15 cellular contexts compared by ENCODE assay signal in the genomic region with DNA sequence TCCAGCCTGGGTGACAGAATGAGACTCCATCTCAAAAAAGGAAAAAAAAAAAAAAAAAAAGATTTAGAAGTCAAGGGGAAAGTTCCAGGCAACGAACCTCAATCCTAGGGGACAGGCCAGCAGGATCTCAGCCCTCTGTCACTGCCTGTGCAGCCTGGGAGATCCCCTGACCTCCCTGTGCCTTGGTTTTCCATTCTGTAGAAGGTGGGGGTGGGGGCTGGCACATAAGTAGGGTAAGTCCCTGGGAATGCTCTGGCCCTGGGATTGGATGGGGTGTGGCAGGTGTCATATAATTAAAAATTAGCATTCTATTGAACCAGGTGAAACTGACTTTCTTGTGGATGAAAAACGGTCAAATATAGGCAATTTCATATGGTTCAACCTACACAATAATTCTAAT.
A peak's percentile ranks its signal among the peaks of the same experiment; 100 is the strongest.
DNase-seq lines count a peak whose midpoint lies in the region; TF ChIP-seq lines count a peak whose summit lies in the region.
"Had no signal": no experiment of that assay in that cellular context is flagged by ENCODE, and none has a peak within 500 bp of the region (broad histone marks: within the 10 kb centered on the region; RNA-seq: fewer than 3 reads in every experiment).

No MANE protein-coding gene starts in this region.

- peak overlapping the region; percentile 91 for H3K27ac Mint-ChIP-seq in activated CD4-positive, alpha-beta T cell treated with anti-CD3 and anti-CD28 coated beads, Interleukin-2, amount 10 ng/mL, durations not matched to agents 7 days and 5 days
- H3K27ac Mint-ChIP-seq in IgD-negative memory B cell: peak overlapping the region; percentile 37 to 71 (median 59)
- H3K27ac Mint-ChIP-seq in activated T-helper 2 cell treated with anti-CD3 and anti-CD28 coated beads, Interferon-gamma antibody, Interleukin-2, Interleukin-4, amounts not matched to agents 10 μg/mL and 5 μg/mL and 100 μg/mL, durations not matched to agents 14 hours and 24 hours and 36 hours: peak overlapping the region; percentile 36

- H3K9me3 Mint-ChIP-seq in activated CD4-positive, alpha-beta T cell treated with anti-CD3 and anti-CD28 coated beads, Interleukin-2, amount 10 ng/mL, durations not matched to agents 7 days and 5 days: no peaks in the 10 kb centered on the region
- peaks cover 0 to 2% (median 0%) of the 10 kb centered on the region in 3 donors for H3K9me3 Mint-ChIP-seq in IgD-negative memory B cell
- H3K9me3 Mint-ChIP-seq in activated T-helper 2 cell treated with anti-CD3 and anti-CD28 coated beads, Interferon-gamma antibody, Interleukin-2, Interleukin-4, amounts not matched to agents 10 μg/mL and 5 μg/mL and 100 μg/mL, durations not matched to agents 14 hours and 24 hours and 36 hours: no peaks in the 10 kb centered on the region

- no peak overlapping the region for H3K4ac ChIP-seq in neuronal stem cell (ENCODE audit: low read length)

- H2AFZ ChIP-seq in neuronal stem cell (ENCODE audit: low read length): no peak overlapping the region

- DNase-seq in activated CD4-positive, alpha-beta T cell treated with anti-CD3 and anti-CD28 coated beads, Interleukin-2, amount 10 ng/mL, durations not matched to agents 7 days and 5 days: no peak
- no peak for DNase-seq in activated CD4-positive, alpha-beta T cell treated with anti-CD3 and anti-CD28 coated beads, Interleukin-2, amount 50 U/mL, for 4 hours
- DNase-seq in activated T-helper 2 cell treated with anti-CD3 and anti-CD28 coated beads, Interferon-gamma antibody, Interleukin-2, Interleukin-4, amounts not matched to agents 10 μg/mL and 5 μg/mL and 100 μg/mL, durations not matched to agents 14 hours and 24 hours and 36 hours (ENCODE audit: low spot score): no peak
- no peak for DNase-seq in neuronal stem cell (ENCODE audit: low spot score)
- no peak for DNase-seq in SHP77 (lab: John Stamatoyannopoulos, UW)
- no peak for DNase-seq in thyroid gland
- DNase-seq in superior temporal gyrus (ENCODE audit: extremely low spot score): no peak
- DNase-seq: ACHN, dorsolateral prefrontal cortex, hippocampal formation, NCI-H1092 had no signal

- no peak overlapping the region for H3K23ac ChIP-seq in neuronal stem cell (ENCODE audit: low read depth, low read length, poor library complexity)

- H3K4me1 ChIP-seq in neuronal stem cell (ENCODE audit: control insufficient read depth in 2 of 2, insufficient read depth in 1 of 2, low read depth in 1 of 2, low read length in 2 of 2) (peaks cover 23 to 33% of the 10 kb centered on the region in 2 donors), thyroid gland (peaks cover 0 to 5% of the 10 kb centered on the region in 2 donors)
- H3K4me1 ChIP-seq: body of pancreas, prostate gland, testis had no signal

- H3K36me3 ChIP-seq in neuronal stem cell (replicated peaks in 1 of 2; ENCODE audit: control insufficient read depth in 2 of 2, insufficient read depth in 2 of 2, low read length in 2 of 2): no peaks in the 10 kb centered on the region
- no peaks in the 10 kb centered on the region for H3K36me3 ChIP-seq in thyroid gland
- H3K36me3 ChIP-seq: prostate gland had no signal

- no peaks in the 10 kb centered on the region for H3K27me3 Mint-ChIP-seq in activated CD4-positive, alpha-beta T cell treated with anti-CD3 and anti-CD28 coated beads, Interleukin-2, amount 10 ng/mL, durations not matched to agents 7 days and 5 days
- H3K27me3 Mint-ChIP-seq in IgD-negative memory B cell: peaks cover 7% of the 10 kb centered on the region
- peaks cover 5% of the 10 kb centered on the region for H3K27me3 Mint-ChIP-seq in activated T-helper 2 cell treated with anti-CD3 and anti-CD28 coated beads, Interferon-gamma antibody, Interleukin-2, Interleukin-4, amounts not matched to agents 10 μg/mL and 5 μg/mL and 100 μg/mL, durations not matched to agents 14 hours and 24 hours and 36 hours (ENCODE audit: low read depth)

- H2BK15ac ChIP-seq in neuronal stem cell (ENCODE audit: low read length): no peak overlapping the region

- peak overlapping the region; percentile 32 for H3K18ac ChIP-seq in neuronal stem cell (ENCODE audit: low read length)

- H3K9me3 ChIP-seq in neuronal stem cell (replicated peaks in 1 of 2; ENCODE audit: control insufficient read depth in 2 of 2, insufficient read depth in 1 of 2, low read depth in 1 of 2, low read length in 2 of 2) (no peaks in the 10 kb centered on the region), thyroid gland (no peaks in the 10 kb centered on the region)
- H3K9me3 ChIP-seq: body of pancreas, prostate gland, testis had no signal

- H2AK5ac ChIP-seq in neuronal stem cell (ENCODE audit: low read depth, low read length): no peak overlapping the region

- H3K4me3 ChIP-seq in neuronal stem cell (ENCODE audit: low read length in 2 of 2) (no peak overlapping the region), thyroid gland (replicated peaks in 1 of 3) (no peak overlapping the region)
- H3K4me3 ChIP-seq: body of pancreas, prostate gland had no signal

- no peak overlapping the region for H3K9ac ChIP-seq in neuronal stem cell (ENCODE audit: low read depth, low read length, poor library complexity)

- H4K8ac ChIP-seq in neuronal stem cell (ENCODE audit: low read depth, low read length): no peak overlapping the region

- no peak overlapping the region for H2BK120ac ChIP-seq in neuronal stem cell (ENCODE audit: low read depth, low read length)

- H4K91ac ChIP-seq in neuronal stem cell (ENCODE audit: low read depth, low read length, poor library complexity): no peak overlapping the region

- no peak overlapping the region for H3K4me2 ChIP-seq in neuronal stem cell (ENCODE audit: insufficient read depth, low read length, poor library complexity, severe bottlenecking)

- CTCF ChIA-PET in activated CD4-positive, alpha-beta T cell treated with anti-CD3 and anti-CD28 coated beads, Interleukin-2, amount 10 ng/mL, durations not matched to agents 7 days and 5 days (lab: Charles Lee): interaction anchor here (0.6 to 0.7 kb wide), 3 partner anchors 41 to 101 kb away, joined by 3 to 4 read pairs (median 3); no protein-coding TSS in a partner anchor

- TF ChIP-seq POLR2A in thyroid gland (IDR thresholded peaks at IDR 0.05): no peak

- H3K4me3 Mint-ChIP-seq in activated CD4-positive, alpha-beta T cell treated with anti-CD3 and anti-CD28 coated beads, Interleukin-2, amount 10 ng/mL, durations not matched to agents 7 days and 5 days: peak overlapping the region; percentile 21
- peak overlapping the region in 2 of 4 donors; percentile 72 to 83 for H3K4me3 Mint-ChIP-seq in IgD-negative memory B cell
- peak overlapping the region; percentile 10 for H3K4me3 Mint-ChIP-seq in activated T-helper 2 cell treated with anti-CD3 and anti-CD28 coated beads, Interferon-gamma antibody, Interleukin-2, Interleukin-4, amounts not matched to agents 10 μg/mL and 5 μg/mL and 100 μg/mL, durations not matched to agents 14 hours and 24 hours and 36 hours (ENCODE audit: low read depth)

- H2BK12ac ChIP-seq in neuronal stem cell (ENCODE audit: low read length): no peak overlapping the region

- H3K36me3 Mint-ChIP-seq in activated CD4-positive, alpha-beta T cell treated with anti-CD3 and anti-CD28 coated beads, Interleukin-2, amount 10 ng/mL, durations not matched to agents 7 days and 5 days (ENCODE audit: low read depth): peaks cover 3% of the 10 kb centered on the region
- no peaks in the 10 kb centered on the region for H3K36me3 Mint-ChIP-seq in IgD-negative memory B cell
- H3K36me3 Mint-ChIP-seq in activated T-helper 2 cell treated with anti-CD3 and anti-CD28 coated beads, Interferon-gamma antibody, Interleukin-2, Interleukin-4, amounts not matched to agents 10 μg/mL and 5 μg/mL and 100 μg/mL, durations not matched to agents 14 hours and 24 hours and 36 hours (ENCODE audit: low read depth): no peaks in the 10 kb centered on the region

- TF ChIP-seq CTCF in thyroid gland (IDR thresholded peaks at IDR 0.05): no peak

- no peak overlapping the region for H3K27ac ChIP-seq in neuronal stem cell (replicated peaks; ENCODE audit: low read length)
- no peak overlapping the region for H3K27ac ChIP-seq in thyroid gland
- H3K27ac ChIP-seq: body of pancreas, dorsolateral prefrontal cortex, prostate gland, testis had no signal

- POLR2A ChIA-PET in activated CD4-positive, alpha-beta T cell treated with anti-CD3 and anti-CD28 coated beads, Interleukin-2, amount 10 ng/mL, durations not matched to agents 7 days and 5 days (lab: Charles Lee): no interaction called here

- intact Hi-C loops in activated T-helper 2 cell treated with anti-CD3 and anti-CD28 coated beads, Interferon-gamma antibody, Interleukin-2, Interleukin-4, amounts not matched to agents 10 μg/mL and 5 μg/mL and 100 μg/mL, durations not matched to agents 14 hours and 24 hours and 36 hours (cut with micrococcal nuclease): no loop called here
- intact Hi-C loops in thyroid gland (cut with DNase I): no loop called here

- peaks cover 45% of the 10 kb centered on the region for H3K4me1 Mint-ChIP-seq in activated CD4-positive, alpha-beta T cell treated with anti-CD3 and anti-CD28 coated beads, Interleukin-2, amount 10 ng/mL, durations not matched to agents 7 days and 5 days
- peaks cover 13 to 27% (median 21%) of the 10 kb centered on the region in 3 donors for H3K4me1 Mint-ChIP-seq in IgD-negative memory B cell
- peaks cover 25% of the 10 kb centered on the region for H3K4me1 Mint-ChIP-seq in activated T-helper 2 cell treated with anti-CD3 and anti-CD28 coated beads, Interferon-gamma antibody, Interleukin-2, Interleukin-4, amounts not matched to agents 10 μg/mL and 5 μg/mL and 100 μg/mL, durations not matched to agents 14 hours and 24 hours and 36 hours (ENCODE audit: low read depth)

- H3K27me3 ChIP-seq in neuronal stem cell (ENCODE audit: control insufficient read depth in 3 of 3, insufficient read depth in 3 of 3, low read depth in 1 of 3, low read length in 3 of 3) (peaks cover 0 to 34% (median 0%) of the 10 kb centered on the region in 3 experiments), thyroid gland (no peaks in the 10 kb centered on the region)
- H3K27me3 ChIP-seq: body of pancreas, testis had no signal

- H3K79me1 ChIP-seq in neuronal stem cell (ENCODE audit: low read depth, low read length): no peaks in the 10 kb centered on the region

- H3K14ac ChIP-seq in neuronal stem cell (ENCODE audit: low read length): no peak overlapping the region

- WGBS in neuronal stem cell (ENCODE audit: extremely low coverage in 2 of 2, insufficient read length in 2 of 2, insufficient replicate concordance in 1 of 2), 2 donors: no CpG with 5 or more reads among the region's 2 CpGs
- WGBS in thyroid gland, 2 donors: 77 to 89% methylated on average over 2 of the region's 2 CpGs

- H2BK5ac ChIP-seq in neuronal stem cell (ENCODE audit: low read length): no peak overlapping the region

Comparison
In these comparisons a context has a peak if more than half of its experiments do, and no peak if none do; other contexts are left out.
1. H3K27ac Mint-ChIP-seq: peak in every context shown above with its lines; median percentile 91 in activated CD4-positive, alpha-beta T cell treated with anti-CD3 and anti-CD28 coated beads, Interleukin-2, amount 10 ng/mL, durations not matched to agents 7 days and 5 days; 59 in IgD-negative memory B cell; 36 in activated T-helper 2 cell treated with anti-CD3 and anti-CD28 coated beads, Interferon-gamma antibody, Interleukin-2, Interleukin-4, amounts not matched to agents 10 μg/mL and 5 μg/mL and 100 μg/mL, durations not matched to agents 14 hours and 24 hours and 36 hours.